In the genomic region with DNA sequence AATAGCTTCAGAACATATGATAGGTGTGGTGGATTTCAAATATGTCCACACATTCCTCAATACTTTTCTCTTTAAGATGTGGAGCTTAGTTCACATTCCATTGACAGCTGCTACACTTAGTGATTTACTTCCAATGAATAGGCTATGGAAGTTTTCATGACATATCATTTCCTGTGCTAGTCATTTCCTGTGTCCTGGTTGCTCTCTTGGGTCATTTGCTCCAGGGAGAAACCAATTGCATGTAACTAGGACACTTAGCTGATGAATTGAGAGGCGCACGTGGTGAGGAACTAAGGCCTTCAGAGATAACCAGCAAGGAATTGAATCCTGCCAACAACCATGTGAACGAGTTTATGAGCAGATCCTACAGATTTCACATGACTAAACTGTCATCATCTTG, we compare ENCODE assay signal across 1 cellular context.
TF ChIP-seq lines count a peak whose summit lies in the region.

No MANE protein-coding gene starts in this region.

TF ChIP-seq in H1, 55 proteins besides CTCF, POLR2A, EP300 and RAD21:
- no peak for TF ChIP-seq GTF2F1 (IDR thresholded peaks at IDR 0.05; ENCODE audit: borderline replicate concordance, low read depth, low read length)
- TF ChIP-seq RBBP5 (IDR thresholded peaks at IDR 0.05; ENCODE audit: borderline replicate concordance, low read depth, low read length), result no peak
- TF ChIP-seq MAFK (IDR thresholded peaks at IDR 0.05; ENCODE audit: low read depth, low read length), result no peak
- no peak for TF ChIP-seq SIRT6 (IDR thresholded peaks at IDR 0.05; ENCODE audit: low read length)
- no peak for TF ChIP-seq SIX5 (IDR thresholded peaks at IDR 0.05; ENCODE audit: low read depth, low read length)
- TF ChIP-seq BCL11A (IDR thresholded peaks at IDR 0.05; ENCODE audit: low read depth in 2 of 2, low read length in 2 of 2), result no peak
- TF ChIP-seq NANOG (IDR thresholded peaks at IDR 0.05; ENCODE audit: insufficient read depth, low read depth, low read length, poor library complexity, severe bottlenecking), result no peak
- TF ChIP-seq RXRA (IDR thresholded peaks at IDR 0.05; ENCODE audit: insufficient read depth, low read depth, low read length), result no peak
